33 cellular contexts compared by ENCODE assay signal in genomic region chr9:18018661-18019060, GRCh38.
"Had no signal": no experiment of that assay in that cellular context is flagged by ENCODE, and none has a peak within 500 bp of the region (broad histone marks: within the 10 kb centered on the region; RNA-seq: fewer than 3 reads in every experiment).

No MANE protein-coding gene starts in this region.

- H3K27me3 ChIP-seq: ascending aorta, breast epithelium, dorsolateral prefrontal cortex, esophagus muscularis mucosa, foreskin keratinocyte, gastrocnemius medialis had no signal

- H3K27ac ChIP-seq: breast epithelium, cardiac muscle cell, coronary artery, esophagus muscularis mucosa, foreskin keratinocyte, gastrocnemius medialis, WERI-Rb-1 had no signal

- ATAC-seq: activated CD4-positive, alpha-beta T cell treated with anti-CD3 and anti-CD28 coated beads for 36 hours; activated naive CD4-positive, alpha-beta T cell treated with anti-CD3 and anti-CD28 coated beads, Interleukin-2, amount 50 U/mL, for 72 hours; activated T-cell treated with anti-CD3 and anti-CD28 coated beads, Interleukin-2, amount 50 U/mL, for 72 hours; foreskin keratinocyte; gastrocnemius medialis; T-helper 17 cell had no signal

- H3K9me3 Mint-ChIP-seq: activated CD4-positive, alpha-beta T cell treated with anti-CD3 and anti-CD28 coated beads, Interleukin-2, amount 10 ng/mL, durations not matched to agents 24 days and 14 days had no signal

- H3K4me1 Mint-ChIP-seq: activated B cell treated with CpG ODN at 0.5 μM for 24 hours; activated CD4-positive, alpha-beta T cell treated with anti-CD3 and anti-CD28 coated beads for 36 hours; activated CD4-positive, alpha-beta T cell treated with anti-CD3 and anti-CD28 coated beads, Interleukin-2, amount 10 ng/mL, durations not matched to agents 24 days and 14 days; activated naive CD4-positive, alpha-beta T cell treated with anti-CD3 and anti-CD28 coated beads, Interleukin-2, amount 10 ng/mL, durations not matched to agents 7 days and 5 days; activated naive CD8-positive, alpha-beta T cell treated with anti-CD3 and anti-CD28 coated beads, Interleukin-2, amount 10 ng/mL, durations not matched to agents 7 days and 5 days; T-helper 17 cell had no signal

- H3K27ac Mint-ChIP-seq: activated B cell treated with CpG ODN at 0.5 μM for 24 hours; activated CD4-positive, alpha-beta memory T cell treated with anti-CD3 and anti-CD28 coated beads for 36 hours; activated CD4-positive, alpha-beta T cell treated with anti-CD3 and anti-CD28 coated beads for 36 hours; activated CD4-positive, alpha-beta T cell treated with anti-CD3 and anti-CD28 coated beads, Interleukin-2, amount 10 ng/mL, durations not matched to agents 24 days and 14 days; activated naive CD4-positive, alpha-beta T cell treated with anti-CD3 and anti-CD28 coated beads, Interleukin-2, amount 10 ng/mL, durations not matched to agents 7 days and 5 days; activated naive CD4-positive, alpha-beta T cell treated with anti-CD3 and anti-CD28 coated beads, Interleukin-2, amount 50 U/mL, for 72 hours; activated naive CD8-positive, alpha-beta T cell treated with anti-CD3 and anti-CD28 coated beads, Interleukin-2, amount 10 ng/mL, durations not matched to agents 7 days and 5 days; activated T-cell treated with anti-CD3 and anti-CD28 coated beads, Interleukin-2, amount 50 U/mL, for 24 hours; activated T-cell treated with anti-CD3 and anti-CD28 coated beads, Interleukin-2, amount 50 U/mL, for 72 hours; dendritic cell treated with granulocyte-macrophage colony-stimulating factor and Interleukin-4, amounts not matched to agents 40 ng/mL and 50 ng/mL, for 4 days; T-helper 17 cell; T-helper 2 cell treated with Interferon-gamma antibody and Interleukin-4, amounts not matched to agents 5 μg/mL and 100 μg/mL, for 36 hours had no signal

- H3K9me3 ChIP-seq: gastrocnemius medialis had no signal

- H3K4me1 ChIP-seq: ascending aorta, breast epithelium, foreskin keratinocyte, gastrocnemius medialis had no signal

- H3K4me3 ChIP-seq: ascending aorta, breast epithelium, cardiac muscle cell, coronary artery, dorsolateral prefrontal cortex, esophagus muscularis mucosa, gastrocnemius medialis had no signal

- H3K4me3 Mint-ChIP-seq: activated B cell treated with CpG ODN at 0.5 μM for 24 hours; activated CD4-positive, alpha-beta memory T cell treated with anti-CD3 and anti-CD28 coated beads for 36 hours; activated CD4-positive, alpha-beta T cell treated with anti-CD3 and anti-CD28 coated beads for 36 hours; activated CD4-positive, alpha-beta T cell treated with anti-CD3 and anti-CD28 coated beads, Interleukin-2, amount 10 ng/mL, durations not matched to agents 24 days and 14 days; activated naive CD4-positive, alpha-beta T cell treated with anti-CD3 and anti-CD28 coated beads, Interleukin-2, amount 10 ng/mL, durations not matched to agents 7 days and 5 days; activated naive CD8-positive, alpha-beta T cell treated with anti-CD3 and anti-CD28 coated beads, Interleukin-2, amount 10 ng/mL, durations not matched to agents 7 days and 5 days; activated T-cell treated with anti-CD3 and anti-CD28 coated beads, Interleukin-2, amount 50 U/mL, for 24 hours; activated T-cell treated with anti-CD3 and anti-CD28 coated beads, Interleukin-2, amount 50 U/mL, for 72 hours; brain; dendritic cell treated with granulocyte-macrophage colony-stimulating factor and Interleukin-4, amounts not matched to agents 40 ng/mL and 50 ng/mL, for 4 days; T-helper 17 cell; T-helper 2 cell treated with Interferon-gamma antibody and Interleukin-4, amounts not matched to agents 5 μg/mL and 100 μg/mL, for 36 hours had no signal

- H3K27me3 Mint-ChIP-seq: activated B cell treated with CpG ODN at 0.5 μM for 24 hours; activated CD4-positive, alpha-beta memory T cell treated with anti-CD3 and anti-CD28 coated beads for 36 hours; activated CD4-positive, alpha-beta T cell treated with anti-CD3 and anti-CD28 coated beads for 36 hours; activated CD4-positive, alpha-beta T cell treated with anti-CD3 and anti-CD28 coated beads, Interleukin-2, amount 10 ng/mL, durations not matched to agents 24 days and 14 days; activated naive CD4-positive, alpha-beta T cell treated with anti-CD3 and anti-CD28 coated beads, Interleukin-2, amount 10 ng/mL, durations not matched to agents 7 days and 5 days; activated naive CD8-positive, alpha-beta T cell treated with anti-CD3 and anti-CD28 coated beads, Interleukin-2, amount 10 ng/mL, durations not matched to agents 7 days and 5 days; activated T-cell treated with anti-CD3 and anti-CD28 coated beads, Interleukin-2, amount 50 U/mL, for 24 hours; brain; dendritic cell treated with granulocyte-macrophage colony-stimulating factor and Interleukin-4, amounts not matched to agents 40 ng/mL and 50 ng/mL, for 4 days; T-helper 17 cell had no signal

- DNase-seq: activated B cell treated with CpG ODN at 0.5 μM for 24 hours; activated CD4-positive, alpha-beta memory T cell treated with anti-CD3 and anti-CD28 coated beads for 36 hours; activated CD4-positive, alpha-beta T cell treated with anti-CD3 and anti-CD28 coated beads for 36 hours; activated CD4-positive, alpha-beta T cell treated with anti-CD3 and anti-CD28 coated beads, Interleukin-2, amount 10 ng/mL, durations not matched to agents 24 days and 14 days; activated CD4-positive, CD25-positive, alpha-beta regulatory T cell treated with anti-CD3 and anti-CD28 coated beads, Interleukin-2, amount 50 U/mL, for 72 hours; activated CD8-positive, alpha-beta memory T cell treated with anti-CD3 and anti-CD28 coated beads, Interleukin-2, amount 50 U/mL, for 48 hours; activated gamma-delta T cell; activated naive CD4-positive, alpha-beta T cell; activated naive CD4-positive, alpha-beta T cell treated with anti-CD3 and anti-CD28 coated beads, Interleukin-2, amount 10 ng/mL, durations not matched to agents 7 days and 5 days; activated naive CD8-positive, alpha-beta T cell treated with anti-CD3 and anti-CD28 coated beads, Interleukin-2, amount 10 ng/mL, durations not matched to agents 7 days and 5 days; activated T-cell treated with anti-CD3 and anti-CD28 coated beads for 4 hours; activated T-cell treated with anti-CD3 and anti-CD28 coated beads, Interleukin-2, amount 50 U/mL, for 24 hours; activated T-cell treated with anti-CD3 and anti-CD28 coated beads, Interleukin-2, amount 50 U/mL, for 72 hours; central memory CD4-positive, alpha-beta T cell; cerebellar nuclear complex; dorsolateral prefrontal cortex; effector memory CD4-positive, alpha-beta T cell; erythroblast; foreskin keratinocyte; gastrocnemius medialis; T-helper 1 cell; T-helper 17 cell; T1000; WERI-Rb-1 had no signal

- H3K36me3 ChIP-seq: ascending aorta, breast epithelium, cardiac muscle cell, esophagus muscularis mucosa, gastrocnemius medialis, WERI-Rb-1 had no signal

- H3K36me3 Mint-ChIP-seq: activated CD4-positive, alpha-beta memory T cell treated with anti-CD3 and anti-CD28 coated beads for 36 hours; activated naive CD4-positive, alpha-beta T cell treated with anti-CD3 and anti-CD28 coated beads, Interleukin-2, amount 10 ng/mL, durations not matched to agents 7 days and 5 days; activated naive CD4-positive, alpha-beta T cell treated with anti-CD3 and anti-CD28 coated beads, Interleukin-2, amount 50 U/mL, for 72 hours; activated naive CD8-positive, alpha-beta T cell treated with anti-CD3 and anti-CD28 coated beads, Interleukin-2, amount 10 ng/mL, durations not matched to agents 7 days and 5 days; brain had no signal
